Comparison of ENCODE assay signal across 18 cellular contexts in genomic region chr4:96766359-96766758, GRCh38.
DNase-seq lines count a peak whose midpoint lies in the region; ATAC-seq, FAIRE-seq and TF ChIP-seq lines count a peak whose summit lies in the region.
"Had no signal": no experiment of that assay in that cellular context is flagged by ENCODE, and none has a peak within 500 bp of the region (broad histone marks: within the 10 kb centered on the region; RNA-seq: fewer than 3 reads in every experiment).

No MANE protein-coding gene starts in this region.

- intact Hi-C loops in CD14-positive monocyte (cut with micrococcal nuclease), result no loop called here

- H3K79me2 ChIP-seq in GM23338 (replicated peaks; ENCODE audit: insufficient read depth), result no peaks in the 10 kb centered on the region

- no peaks in the 10 kb centered on the region for H4K20me1 ChIP-seq in GM23338 (replicated peaks; ENCODE audit: insufficient read depth)
- H4K20me1 ChIP-seq: BLaER1 treated with 17β-estradiol and CSF1 and Interleukin-3, amounts not matched to agents 10 nM and 100 nM had no signal

- no peaks in the 10 kb centered on the region for H3K4me1 ChIP-seq in GM23338 (ENCODE audit: insufficient read depth)
- H3K4me1 ChIP-seq: BLaER1 treated with 17β-estradiol and CSF1 and Interleukin-3, amounts not matched to agents 10 nM and 100 nM had no signal

- TF ChIP-seq CTCF in GM23338 (conservative IDR thresholded peaks at IDR 0.05; ENCODE audit: low read depth in 2 of 2) (no peak), RWPE1 (conservative IDR thresholded peaks at IDR 0.05; ENCODE audit: low read depth) (no peak), bronchial epithelial cell (IDR thresholded peaks at IDR 0.05; ENCODE audit: insufficient read depth, low read length, severe bottlenecking) (no peak), CD14-positive monocyte (IDR thresholded peaks at IDR 0.05) (no peak)

- H2AFZ ChIP-seq in GM23338, result 0 out of 2 replicates have a peak overlapping the region, but pooled peaks have one; percentile 21

- H3K4me2 ChIP-seq in GM23338, result no peak overlapping the region
- H3K4me2 ChIP-seq: BLaER1 treated with 17β-estradiol and CSF1 and Interleukin-3, amounts not matched to agents 10 nM and 100 nM had no signal

- CTCF ChIA-PET in RWPE1 (lab: Yijun Ruan, JAX), result no interaction called here

- peaks cover 11% of the 10 kb centered on the region for H3K36me3 Mint-ChIP-seq in GM23338 (ENCODE audit: low read depth)
- H3K36me3 Mint-ChIP-seq in CD14-positive monocyte, result no peaks in the 10 kb centered on the region
- H3K36me3 Mint-ChIP-seq: CD4-positive, CD25-positive, alpha-beta regulatory T cell; CD8-positive, alpha-beta memory T cell had no signal

- no peaks in the 10 kb centered on the region for H3F3A ChIP-seq in GM23338 (replicated peaks; ENCODE audit: low read depth)

- H3K27ac ChIP-seq in GM23338 (ENCODE audit: low read depth) (no peak overlapping the region), RWPE1 (no peak overlapping the region)
- H3K27ac ChIP-seq: BLaER1 treated with 17β-estradiol and CSF1 and Interleukin-3, amounts not matched to agents 10 nM and 100 nM had no signal

- H3K9me2 ChIP-seq in GM23338 (ENCODE audit: insufficient read depth), result peaks cover 6% of the 10 kb centered on the region

- peaks cover 12% of the 10 kb centered on the region; the same call in 2 of the 3 replicates for H3K9me3 Mint-ChIP-seq in GM23338
- H3K9me3 Mint-ChIP-seq in CD14-positive monocyte, result peaks cover 1 to 15% (median 9%) of the 10 kb centered on the region in 7 donors

- POLR2A ChIA-PET in RWPE1 (lab: Yijun Ruan, JAX; ENCODE audit: low non-redundant PET), result no interaction called here

- ATAC-seq in GM23338, result no peak
- ATAC-seq in GM18870 (IDR thresholded peaks at IDR 0.05; ENCODE audit: unreplicated experiment), result no peak
- ATAC-seq: HCT116 had no signal

- no peak overlapping the region for H3K4me3 ChIP-seq in GM23338
- no peak overlapping the region for H3K4me3 ChIP-seq in bronchial epithelial cell (ENCODE audit: low read depth, low read length)
- H3K4me3 ChIP-seq: BLaER1 treated with 17β-estradiol and CSF1 and Interleukin-3, amounts not matched to agents 10 nM and 100 nM had no signal

- no peaks in the 10 kb centered on the region for H3K36me3 ChIP-seq in GM23338 (ENCODE audit: insufficient read depth)
- no peaks in the 10 kb centered on the region for H3K36me3 ChIP-seq in bronchial epithelial cell (ENCODE audit: control insufficient read depth, insufficient read depth, low read length)
- H3K36me3 ChIP-seq: BLaER1 treated with 17β-estradiol and CSF1 and Interleukin-3, amounts not matched to agents 10 nM and 100 nM had no signal

- no peak overlapping the region for H3K27ac Mint-ChIP-seq in GM23338
- no peak overlapping the region for H3K27ac Mint-ChIP-seq in CD14-positive monocyte
- H3K27ac Mint-ChIP-seq: B cell; CD4-positive, CD25-positive, alpha-beta regulatory T cell; CD8-positive, alpha-beta memory T cell; HFFc6 had no signal

- no peak for FAIRE-seq in bronchial epithelial cell (lab: Jason Lieb, UNC)
- FAIRE-seq: G401.6, GM12891 had no signal

- H3K27me3 Mint-ChIP-seq in GM23338 (ENCODE audit: insufficient read depth, low read depth, poor library complexity), result peaks cover 8% of the 10 kb centered on the region
- no peaks in the 10 kb centered on the region for H3K27me3 Mint-ChIP-seq in CD14-positive monocyte (ENCODE audit: low read depth in 3 of 3)
- H3K27me3 Mint-ChIP-seq: B cell; CD4-positive, CD25-positive, alpha-beta regulatory T cell; CD8-positive, alpha-beta memory T cell had no signal

- no peaks in the 10 kb centered on the region for H3K27me3 ChIP-seq in GM23338 (ENCODE audit: insufficient read depth)
- H3K27me3 ChIP-seq in bronchial epithelial cell (ENCODE audit: control insufficient read depth, insufficient read depth, low read length), result no peaks in the 10 kb centered on the region
- H3K27me3 ChIP-seq: BLaER1 treated with 17β-estradiol and CSF1 and Interleukin-3, amounts not matched to agents 10 nM and 100 nM had no signal

- H3K4me3 Mint-ChIP-seq in GM23338 (no peak overlapping the region), CD14-positive monocyte (no peak overlapping the region)
- H3K4me3 Mint-ChIP-seq: B cell; CD4-positive, CD25-positive, alpha-beta regulatory T cell; CD8-positive, alpha-beta memory T cell; HFFc6 had no signal

- H3K4me1 Mint-ChIP-seq in GM23338 (peaks cover 3% of the 10 kb centered on the region; the same call in 2 of the 3 replicates), CD14-positive monocyte (no peaks in the 10 kb centered on the region)
- H3K4me1 Mint-ChIP-seq: B cell; CD4-positive, CD25-positive, alpha-beta regulatory T cell; CD8-positive, alpha-beta memory T cell had no signal

- no peak for DNase-seq in GM23338 (ENCODE audit: low spot score)
- peak; percentile 80 for DNase-seq in RWPE1 (ENCODE audit: low spot score)
- peak; percentile 56 for DNase-seq in bronchial epithelial cell (ENCODE audit: low read depth)
- peak; percentile 27 for DNase-seq in iris pigment epithelial cell (ENCODE audit: low read depth)
- no peak for DNase-seq in CD14-positive monocyte (ENCODE audit: low spot score)
- DNase-seq in activated CD4-positive, alpha-beta T cell treated with anti-CD3 and anti-CD28 coated beads for 1 hour, result no peak
- DNase-seq: CD4-positive, CD25-positive, alpha-beta regulatory T cell; CD8-positive, alpha-beta memory T cell; COR-L47; GOT3; H7; HFFc6 had no signal

TF ChIP-seq in GM23338, 12 proteins besides CTCF, POLR2A, EP300 and RAD21 (continues in another document):
- TF ChIP-seq NANOG (IDR thresholded peaks at IDR 0.05; ENCODE audit: borderline replicate concordance), result no peak
- TF ChIP-seq ZNF462 (CRISPR knock-in tag; IDR thresholded peaks at IDR 0.05), result no peak
- TF ChIP-seq STAT1 (IDR thresholded peaks at IDR 0.05; ENCODE audit: unreplicated experiment), result no peak

Comparison
In these comparisons a context has a peak if more than half of its experiments do, and no peak if none do; other contexts are left out.
1. DNase-seq: peak in RWPE1 (single experiment), bronchial epithelial cell (single experiment) and iris pigment epithelial cell (single experiment); none in GM23338 (single experiment), CD14-positive monocyte (single experiment) and activated CD4-positive, alpha-beta T cell treated with anti-CD3 and anti-CD28 coated beads for 1 hour (single experiment).